In genomic region chr4:156953951-156954350, GRCh38 we compare ENCODE assay signal across 16 cellular contexts. TPM values are rescaled to one million over a fixed set of nuclear protein-coding genes. Genes with fewer than 3 reads are reported as not detected.
"Had no signal": no experiment of that assay in that cellular context is flagged by ENCODE, and none has a peak within 500 bp of the region (broad histone marks: within the 10 kb centered on the region; RNA-seq: fewer than 3 reads in every experiment).

No MANE protein-coding gene starts in this region.

- H3K4me3 ChIP-seq: esophagus squamous epithelium, ovary, sigmoid colon had no signal

- H3K27ac ChIP-seq: ovary had no signal

- H3K36me3 ChIP-seq: esophagus squamous epithelium, ovary, sigmoid colon had no signal

- DNase-seq: activated CD4-positive, alpha-beta memory T cell treated with anti-CD3 and anti-CD28 coated beads, Interleukin-2, amount 10 ng/mL, durations not matched to agents 7 days and 5 days; activated CD4-positive, alpha-beta T cell treated with anti-CD3 and anti-CD28 coated beads for 36 hours; activated effector memory CD4-positive, alpha-beta T cell treated with anti-CD3 and anti-CD28 coated beads, Interleukin-2, amount 50 U/mL, for 16 hours; activated T-cell treated with anti-CD3 and anti-CD28 coated beads, Interleukin-2, amount 50 U/mL, for 4 hours; amniotic stem cell; central memory CD4-positive, alpha-beta T cell; cortex of kidney; effector CD8-positive, alpha-beta T cell; esophagus squamous epithelium; foreskin melanocyte; left ventricle myocardium superior; ovary; sigmoid colon; T-helper 17 cell had no signal

- H3K9me3 ChIP-seq: esophagus squamous epithelium, ovary, sigmoid colon had no signal

- ATAC-seq: activated CD4-positive, alpha-beta T cell treated with anti-CD3 and anti-CD28 coated beads for 36 hours; activated naive CD4-positive, alpha-beta T cell treated with anti-CD3 and anti-CD28 coated beads, Interleukin-2, amount 50 U/mL, for 72 hours; activated T-cell treated with anti-CD3 and anti-CD28 coated beads, Interleukin-2, amount 50 U/mL, for 4 hours; stimulated activated memory B cell treated with anti-CD40 and anti-IgM and Interleukin-4, amounts not matched to agents 10 μg/mL and 1 μg/mL and 100 μg/mL, for 72 hours; T-helper 17 cell had no signal

- H3K27me3 ChIP-seq: esophagus squamous epithelium, ovary, sigmoid colon had no signal

RNA-seq across cellular contexts. Expression of gene PDGFC, which starts 17.6 kb away (rescaled TPM):
- total RNA-seq: activated CD4-positive, alpha-beta memory T cell treated with anti-CD3 and anti-CD28 coated beads, Interleukin-2, amount 10 ng/mL, durations not matched to agents 7 days and 5 days; activated CD4-positive, alpha-beta T cell treated with anti-CD3 and anti-CD28 coated beads for 36 hours; activated naive CD4-positive, alpha-beta T cell treated with anti-CD3 and anti-CD28 coated beads, Interleukin-2, amount 50 U/mL, for 72 hours had no signal
